ENCODE assay signal across 10 cellular contexts in the genomic region with DNA sequence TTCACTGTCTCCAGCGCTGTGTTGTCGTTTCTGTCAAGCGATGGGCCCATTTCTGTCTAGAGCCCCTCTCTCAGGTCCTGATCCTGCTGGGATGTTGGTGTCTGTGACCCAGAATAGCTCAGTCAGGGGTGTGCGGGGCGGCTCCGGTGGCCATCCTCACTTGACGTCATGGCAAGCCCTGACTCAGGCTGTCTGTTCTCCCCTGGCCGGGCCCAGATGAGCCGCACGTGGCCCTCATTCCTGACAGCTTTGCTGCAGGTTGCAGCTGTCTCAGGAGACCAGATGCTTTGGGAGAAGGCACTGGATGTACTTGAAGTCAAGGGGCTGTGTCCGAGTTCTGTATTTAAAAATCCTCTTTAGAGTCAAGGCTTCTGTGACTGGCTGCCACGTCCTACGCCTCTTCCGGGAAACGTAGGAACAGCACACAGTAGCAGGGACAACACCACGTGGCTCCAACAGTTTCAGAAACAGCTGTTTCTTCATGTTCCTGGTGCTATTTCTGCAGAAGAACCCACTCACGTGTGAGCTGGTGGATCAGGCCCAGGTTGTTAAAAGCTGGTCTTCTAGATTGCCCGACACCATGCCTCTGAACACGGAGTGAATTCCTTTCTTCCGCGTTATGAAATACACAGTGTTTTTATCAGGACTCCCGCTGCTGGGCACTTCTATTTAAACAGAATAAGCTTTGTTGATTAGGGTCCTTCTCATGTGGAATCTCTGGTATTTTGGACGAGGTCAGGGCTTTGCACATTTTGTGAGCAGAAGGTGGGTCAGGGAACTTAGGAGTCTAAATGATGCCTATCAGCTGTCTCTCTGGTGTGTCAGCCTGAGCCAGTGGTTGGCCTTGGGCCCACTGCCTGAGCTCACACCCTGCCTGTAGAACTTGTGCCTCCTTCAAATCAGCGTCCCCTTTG. TPM values are rescaled to one million over a fixed set of nuclear protein-coding genes. Genes with fewer than 3 reads are reported as not detected.
DNase-seq lines count a peak whose midpoint lies in the region; ATAC-seq, FAIRE-seq and TF ChIP-seq lines count a peak whose summit lies in the region.
"Had no signal": no experiment of that assay in that cellular context is flagged by ENCODE, and none has a peak within 500 bp of the region (broad histone marks: within the 10 kb centered on the region; RNA-seq: fewer than 3 reads in every experiment).

No MANE protein-coding gene starts in this region.

- no peaks in the 10 kb centered on the region for H3K36me3 ChIP-seq in colonic mucosa
- H3K36me3 ChIP-seq in lung (ENCODE audit: control insufficient read depth in 2 of 2, insufficient read depth in 2 of 2, low read length in 2 of 2), result no peaks in the 10 kb centered on the region
- no peaks in the 10 kb centered on the region for H3K36me3 ChIP-seq in transverse colon

- H3K4me3 ChIP-seq in colonic mucosa (no peak overlapping the region), lung (no peak overlapping the region), transverse colon (no peak overlapping the region)

- H3K9ac ChIP-seq in colonic mucosa (ENCODE audit: low read depth in 2 of 2, low read length in 2 of 2), result peak overlapping the region in 1 of 2 donors; percentile 12

- H3K27ac ChIP-seq in colonic mucosa (no peak overlapping the region), lung (ENCODE audit: low read depth in 1 of 2, low read length in 1 of 2) (peak overlapping the region; percentile 35 to 57), transverse colon (peak overlapping the region; percentile 43 to 77 (median 64))

- H3K27me3 ChIP-seq in colonic mucosa (no peaks in the 10 kb centered on the region), lung (ENCODE audit: control insufficient read depth, insufficient read depth) (no peaks in the 10 kb centered on the region), transverse colon (no peaks in the 10 kb centered on the region)

- H3K4me3 Mint-ChIP-seq in type B pancreatic cell, result no peak overlapping the region

- CTCF ChIA-PET in HEK293T (lab: Yijun Ruan, JAX), result interaction anchor here (0.8 to 1.7 kb wide), 5 partner anchors 10 to 86 kb away, joined by 3 to 11 read pairs (median 4); no protein-coding TSS in a partner anchor

- intact Hi-C loops in colonic mucosa (cut with DNase I), result no loop called here
- intact Hi-C loops in transverse colon (cut with DNase I; ENCODE audit: low total_unique reads), result no loop called here

- in situ Hi-C loops in transverse colon (cut with MboI; ENCODE audit: low pct_ligation_motif_present in 1 of 4, low pct_unique_long_range_greater_than_20kb in 1 of 4, low sequenced_read_pairs in 3 of 4), result no loop called here

- 68 to 70% methylated on average over 24 of the region's 24 CpGs for WGBS in lung, 2 donors
- WGBS in transverse colon (ENCODE audit: low coverage in 1 of 2), 2 donors, result 73 to 100% methylated on average over 5 to 23 of the region's 24 CpGs

- DNase-seq in NCI-H187 (lab: John Stamatoyannopoulos, UW) (peak; percentile 57 to 80), colonic mucosa (peak; percentile 33), lung (ENCODE audit: low spot score) (no peak), transverse colon (peak; percentile 59), GM12891 (ENCODE audit: insufficient read length, low spot score) (no peak), NCI-H1105 treated with DMSO at 0.1 percent for 48 hours (lab: John Stamatoyannopoulos, UW) (no peak), type B pancreatic cell (ENCODE audit: extremely low spot score, unreplicated experiment) (no peak), HEK293T (ENCODE audit: extremely low spot score) (no peak)

- POLR2A ChIA-PET in HEK293T (lab: Yijun Ruan, JAX), result interaction anchor here (1.3 kb wide), 1 partner anchor 21 kb away, joined by 3 read pairs; no protein-coding TSS in a partner anchor

- H3K36me3 Mint-ChIP-seq in type B pancreatic cell, result no peaks in the 10 kb centered on the region

- FAIRE-seq in GM12891 (lab: Jason Lieb, UNC), result no peak
- FAIRE-seq: islet of Langerhans had no signal

- TF ChIP-seq CTCF in colonic mucosa (IDR thresholded peaks at IDR 0.05) (no peak), lung (IDR thresholded peaks at IDR 0.05; ENCODE audit: control extremely low read depth, extremely low read depth) (no peak), transverse colon (IDR thresholded peaks at IDR 0.05) (no peak), type B pancreatic cell (conservative IDR thresholded peaks at IDR 0.05) (no peak)

- H3K9me3 Mint-ChIP-seq in type B pancreatic cell, result no peaks in the 10 kb centered on the region

- no peak for ATAC-seq in lung (ENCODE audit: insufficient read depth, low FRiP score)

- H3K4me1 Mint-ChIP-seq in type B pancreatic cell (ENCODE audit: unreplicated experiment), result peaks cover 6% of the 10 kb centered on the region

- TF ChIP-seq EP300 in transverse colon (IDR thresholded peaks at IDR 0.05; ENCODE audit: low read depth), result peak; percentile 44

- H3K27ac Mint-ChIP-seq in type B pancreatic cell, result no peak overlapping the region

- H3K4me1 ChIP-seq in colonic mucosa (no peaks in the 10 kb centered on the region), lung (ENCODE audit: control insufficient read depth in 2 of 2, insufficient read depth in 2 of 2, low read length in 2 of 2) (peaks cover 4 to 14% of the 10 kb centered on the region in 2 donors), transverse colon (peaks cover 6 to 18% (median 12%) of the 10 kb centered on the region in 4 donors)

- H3K27me3 Mint-ChIP-seq in type B pancreatic cell, result no peaks in the 10 kb centered on the region

- H3K9me3 ChIP-seq in colonic mucosa, result no peaks in the 10 kb centered on the region
- H3K9me3 ChIP-seq in lung (ENCODE audit: control insufficient read depth in 2 of 2, insufficient read depth in 1 of 2, low read length in 1 of 2), result no peaks in the 10 kb centered on the region
- no peaks in the 10 kb centered on the region for H3K9me3 ChIP-seq in transverse colon

- TF ChIP-seq POLR2A in transverse colon (IDR thresholded peaks at IDR 0.05) (no peak), GM12891 (IDR thresholded peaks at IDR 0.05; ENCODE audit: low read depth, low read length) (no peak)

TF ChIP-seq in GM12891, 5 proteins besides CTCF, POLR2A, EP300 and RAD21:
- TF ChIP-seq PAX5 (IDR thresholded peaks at IDR 0.05; ENCODE audit: insufficient read depth, low read length, severe bottlenecking) (no peak), POU2F2 (IDR thresholded peaks at IDR 0.05; ENCODE audit: low read depth, low read length) (no peak), TAF1 (IDR thresholded peaks at IDR 0.05; ENCODE audit: low read depth, low read length) (no peak), POLR2AphosphoS5 (IDR thresholded peaks at IDR 0.05; ENCODE audit: low read depth, low read length) (no peak), SPI1 (IDR thresholded peaks at IDR 0.05; ENCODE audit: low read depth, low read length) (no peak)

TF ChIP-seq in HEK293T, 16 proteins besides CTCF, POLR2A, EP300 and RAD21:
- no peak for TF ChIP-seq FOXM1 (IDR thresholded peaks at IDR 0.05; ENCODE audit: borderline replicate concordance)
- TF ChIP-seq LEF1 (IDR thresholded peaks at IDR 0.05; ENCODE audit: borderline replicate concordance), result no peak
- TF ChIP-seq TARDBP (IDR thresholded peaks at IDR 0.05), result no peak
- TF ChIP-seq L3MBTL2 (conservative IDR thresholded peaks at IDR 0.05), result no peak
TF ChIP-seq in HEK293T: peak in this region for 0.

RNA-seq across cellular contexts. Expression of a gene that starts 28.3 kb away (rescaled TPM):
- total RNA-seq in colonic mucosa, result not detected
- total RNA-seq in lung, result not detected
- polyA plus RNA-seq in lung, result not detected
- total RNA-seq in transverse colon, result not detected
- polyA plus RNA-seq in GM12891 (2012; ENCODE audit: low read depth, missing spikeins), result not detected
- total RNA-seq in type B pancreatic cell (ENCODE audit: low replicate concordance), result not detected in 2 replicates
- total RNA-seq: activated CD8-positive, alpha-beta memory T cell treated with anti-CD3 and anti-CD28 coated beads for 36 hours had no signal

RNA-seq across cellular contexts. Expression of a gene that starts 48.2 kb away (rescaled TPM):
- total RNA-seq in colonic mucosa (10 to 100 TPM; 17.3 to 45.7 TPM), lung (10 to 100 TPM; 36.1 to 43.4 TPM), transverse colon (10 to 100 TPM; 19.7 to 62.1 (median 26.6) TPM), type B pancreatic cell (ENCODE audit: low replicate concordance) (20.1 and 26.8 TPM in 2 replicates)
- 10 to 100 TPM; 14.7 to 16.0 TPM for polyA plus RNA-seq in lung
- 11.1 TPM for polyA plus RNA-seq in GM12891 (2012; ENCODE audit: low read depth, missing spikeins)

Comparison
In these comparisons a context has a peak if more than half of its experiments do, and no peak if none do; other contexts are left out.
1. DNase-seq: peak in NCI-H187 (2 of 2), colonic mucosa (single experiment) and transverse colon (single experiment); none in lung (single experiment), GM12891 (single experiment), NCI-H1105 treated with DMSO at 0.1 percent for 48 hours (single experiment), type B pancreatic cell (single experiment) and HEK293T (single experiment).